26 cellular contexts compared by ENCODE assay signal in genomic region chr3:194939532-194939909, GRCh38.
"Had no signal": no experiment of that assay in that cellular context is flagged by ENCODE, and none has a peak within 500 bp of the region (broad histone marks: within the 10 kb centered on the region; RNA-seq: fewer than 3 reads in every experiment).

No MANE protein-coding gene starts in this region.

- H3K4me1 Mint-ChIP-seq: activated T-helper 17 cell treated with anti-CD3 and anti-CD28 coated beads, Interleukin-2, amount 50 U/mL, for 72 hours; central memory CD8-positive, alpha-beta T cell; T-cell had no signal

- DNase-seq: activated B cell treated with CpG ODN at 0.5 μM for 24 hours; activated CD4-positive, alpha-beta T cell treated with anti-CD3 and anti-CD28 coated beads for 48 hours; activated CD4-positive, alpha-beta T cell treated with anti-CD3 and anti-CD28 coated beads, Interleukin-2, amount 50 U/mL, for 1 hour; activated CD4-positive, alpha-beta T cell treated with anti-CD3 and anti-CD28 coated beads, Interleukin-2, amount 50 U/mL, for 48 hours; activated CD8-positive, alpha-beta T cell treated with anti-CD3 and anti-CD28 coated beads, Interleukin-2, amount 10 ng/mL, durations not matched to agents 7 days and 5 days; activated effector memory CD4-positive, alpha-beta T cell treated with Interleukin-2 at 50 U/mL for 16 hours; activated gamma-delta T cell treated with Interleukin-2 at 50 U/mL for 16 hours; activated naive CD4-positive, alpha-beta T cell treated with anti-CD3 and anti-CD28 coated beads, Interleukin-2, amount 50 U/mL, for 16 hours; activated naive CD4-positive, alpha-beta T cell treated with Interleukin-2 at 50 U/mL for 16 hours; activated T-cell treated with anti-CD3 and anti-CD28 coated beads, Interleukin-2, amount 50 U/mL, for 4 hours; amniotic stem cell; brain microvascular endothelial cell; dermis blood vessel endothelial cell; effector CD4-positive, alpha-beta T cell; effector memory CD8-positive, alpha-beta T cell; SW 1271; T-cell; T1000; WERI-Rb-1 had no signal

- H3K27ac ChIP-seq: brain microvascular endothelial cell, coronary artery, epithelial cell of prostate, WERI-Rb-1 had no signal

- H3K27ac Mint-ChIP-seq: activated B cell treated with CpG ODN at 0.5 μM for 24 hours; activated CD8-positive, alpha-beta T cell treated with anti-CD3 and anti-CD28 coated beads, Interleukin-2, amount 10 ng/mL, durations not matched to agents 7 days and 5 days; activated naive CD8-positive, alpha-beta T cell; activated T-helper 17 cell treated with anti-CD3 and anti-CD28 coated beads, Interleukin-2, amount 50 U/mL, for 72 hours; effector memory CD8-positive, alpha-beta T cell; T-cell; T-helper 1 cell treated with Interleukin-12 subunit alpha and Interleukin-12 subunit beta and Interleukin-4 antibody, amounts not matched to agents 30 μg/mL and 1 μg/mL, for 36 hours had no signal

- H3K4me3 ChIP-seq: coronary artery had no signal

- H3K36me3 Mint-ChIP-seq: activated naive CD8-positive, alpha-beta T cell; T-cell had no signal

- H3K36me3 ChIP-seq: brain microvascular endothelial cell, WERI-Rb-1 had no signal

- H3K27me3 ChIP-seq: brain microvascular endothelial cell had no signal

- ATAC-seq: activated CD4-positive, CD25-positive, alpha-beta regulatory T cell treated with anti-CD3 and anti-CD28 coated beads, Interleukin-2, amount 50 U/mL, for 24 hours; activated CD8-positive, alpha-beta T cell treated with anti-CD3 and anti-CD28 coated beads, Interleukin-2, amount 10 ng/mL, durations not matched to agents 7 days and 5 days; activated T-cell treated with anti-CD3 and anti-CD28 coated beads, Interleukin-2, amount 50 U/mL, for 4 hours; activated T-helper 17 cell treated with anti-CD3 and anti-CD28 coated beads, Interleukin-2, amount 50 U/mL, for 72 hours; effector memory CD8-positive, alpha-beta T cell; T-cell had no signal

- H3K4me3 Mint-ChIP-seq: activated B cell treated with CpG ODN at 0.5 μM for 24 hours; activated CD8-positive, alpha-beta T cell treated with anti-CD3 and anti-CD28 coated beads, Interleukin-2, amount 10 ng/mL, durations not matched to agents 7 days and 5 days; activated naive CD8-positive, alpha-beta T cell; activated T-cell treated with anti-CD3 and anti-CD28 coated beads, Interleukin-2, amount 50 U/mL, for 4 hours; activated T-helper 17 cell treated with anti-CD3 and anti-CD28 coated beads, Interleukin-2, amount 50 U/mL, for 72 hours; central memory CD8-positive, alpha-beta T cell; effector memory CD8-positive, alpha-beta T cell; T-cell; T-helper 1 cell treated with Interleukin-12 subunit alpha and Interleukin-12 subunit beta and Interleukin-4 antibody, amounts not matched to agents 30 μg/mL and 1 μg/mL, for 36 hours had no signal

- H3K9me3 Mint-ChIP-seq: activated B cell treated with CpG ODN at 0.5 μM for 24 hours; activated T-cell treated with anti-CD3 and anti-CD28 coated beads, Interleukin-2, amount 50 U/mL, for 4 hours; activated T-helper 17 cell treated with anti-CD3 and anti-CD28 coated beads, Interleukin-2, amount 50 U/mL, for 72 hours; central memory CD8-positive, alpha-beta T cell; effector memory CD8-positive, alpha-beta T cell; T-cell; T-helper 1 cell treated with Interleukin-12 subunit alpha and Interleukin-12 subunit beta and Interleukin-4 antibody, amounts not matched to agents 30 μg/mL and 1 μg/mL, for 36 hours had no signal
